Comparison of ENCODE assay signal across 7 cellular contexts in genomic region chr21:5076849-5077248, GRCh38.
A peak's percentile ranks its signal among the peaks of the same experiment; 100 is the strongest.
DNase-seq lines count a peak whose midpoint lies in the region; ATAC-seq and TF ChIP-seq lines count a peak whose summit lies in the region.
"Not testable (repeated sequence)": the region's sequence is repeated elsewhere in the genome, so short reads cannot be mapped to it uniquely, and the experiment has no call there.

No MANE protein-coding gene starts in this region.

- not testable (repeated sequence) for H3K9ac ChIP-seq in PC-3 (ENCODE audit: low read length)

- intact Hi-C loops in PC-3 (cut with micrococcal nuclease); activated B cell treated with CpG ODN at 0.5 μM for 24 hours (cut with micrococcal nuclease); heart left ventricle (cut with DNase I); right cardiac atrium (cut with DNase I): not testable (repeated sequence)

- H4K20me1 ChIP-seq in PC-3 (ENCODE audit: low read length): not testable (repeated sequence)

- DNase-seq in PC-3; activated B cell treated with CpG ODN at 0.5 μM for 24 hours; heart left ventricle; right cardiac atrium; naive B cell; stimulated activated naive CD8-positive, alpha-beta T cell treated with anti-CD3 and anti-CD28 coated beads, Interleukin-15, Interleukin-2, amounts not matched to agents 100 U/mL and 50 U/mL, for 24 hours: not testable (repeated sequence)

- WGBS in heart left ventricle, 4 donors: no CpG with 5 or more reads among the region's 7 CpGs
- WGBS in right cardiac atrium: no CpG with 5 or more reads among the region's 7 CpGs

- not testable (repeated sequence) for H3K27me3 Mint-ChIP-seq in activated B cell treated with CpG ODN at 0.5 μM for 24 hours, naive B cell

- not testable (repeated sequence) for H3K4me2 ChIP-seq in PC-3 (ENCODE audit: low read length)

- CTCF ChIA-PET in PC-3 (lab: Charles Lee); activated B cell treated with CpG ODN at 0.5 μM for 24 hours (lab: Charles Lee): not testable (repeated sequence)

- ATAC-seq in PC-3 (peak; percentile 74), activated B cell treated with CpG ODN at 0.5 μM for 24 hours (ENCODE audit: low read depth) (peak; percentile 45), esophagus mucosa (peak; percentile 73), heart left ventricle (peak in 3 of 4 donors; percentile 51 to 70 (median 66)), right cardiac atrium (peak; percentile 22 to 62), naive B cell (ENCODE audit: low read depth in 2 of 2) (peak; percentile 46 to 58)
- ATAC-seq in stimulated activated naive CD8-positive, alpha-beta T cell treated with anti-CD3 and anti-CD28 coated beads, Interleukin-15, Interleukin-2, amounts not matched to agents 100 U/mL and 50 U/mL, for 24 hours: peak; percentile 32

- not testable (repeated sequence) for H3K4me3 ChIP-seq in PC-3 (ENCODE audit: low read length); heart left ventricle; right cardiac atrium (ENCODE audit: low read length)

- not testable (repeated sequence) for TF ChIP-seq POLR2A in heart left ventricle (IDR thresholded peaks at IDR 0.05)

- not testable (repeated sequence) for H3K9me3 Mint-ChIP-seq in activated B cell treated with CpG ODN at 0.5 μM for 24 hours, naive B cell

- H3K4me1 ChIP-seq in PC-3 (ENCODE audit: insufficient read depth, low read length); heart left ventricle; right cardiac atrium (ENCODE audit: control insufficient read depth, insufficient read depth, low read length): not testable (repeated sequence)

- H3K27ac ChIP-seq in PC-3 (ENCODE audit: low read length); heart left ventricle; right cardiac atrium (ENCODE audit: low read length): not testable (repeated sequence)

- not testable (repeated sequence) for H3K79me2 ChIP-seq in PC-3 (ENCODE audit: low read length)

- not testable (repeated sequence) for H3K36me3 ChIP-seq in PC-3 (ENCODE audit: low read depth, low read length); heart left ventricle

- not testable (repeated sequence) for H3K9me3 ChIP-seq in PC-3 (ENCODE audit: low read length); heart left ventricle; right cardiac atrium (ENCODE audit: control insufficient read depth, low read length)

- not testable (repeated sequence) for H3F3A ChIP-seq in PC-3 (ENCODE audit: low read length, unreplicated experiment)

- H2AFZ ChIP-seq in PC-3 (ENCODE audit: low read length): not testable (repeated sequence)

- TSS peak; percentile 22 for BruUV-seq in PC-3 (replicated peaks; lab: Mats Ljungman, UMichigan)

- H3K9me2 ChIP-seq in PC-3 (replicated peaks; ENCODE audit: low read length): not testable (repeated sequence)

- not testable (repeated sequence) for H3K4me1 Mint-ChIP-seq in activated B cell treated with CpG ODN at 0.5 μM for 24 hours, naive B cell

- not testable (repeated sequence) for TF ChIP-seq CTCF in PC-3 (conservative IDR thresholded peaks at IDR 0.05; ENCODE audit: low read depth, low read length); activated B cell treated with CpG ODN at 0.5 μM for 24 hours (IDR thresholded peaks at IDR 0.05); heart left ventricle (IDR thresholded peaks at IDR 0.05)

- H3K4me3 Mint-ChIP-seq in activated B cell treated with CpG ODN at 0.5 μM for 24 hours, naive B cell: not testable (repeated sequence)

- POLR2A ChIA-PET in PC-3 (lab: Charles Lee; ENCODE audit: unreplicated experiment); activated B cell treated with CpG ODN at 0.5 μM for 24 hours (lab: Charles Lee): not testable (repeated sequence)

- H3K27ac Mint-ChIP-seq in activated B cell treated with CpG ODN at 0.5 μM for 24 hours, naive B cell: not testable (repeated sequence)

- H3K27me3 ChIP-seq in PC-3 (ENCODE audit: low read length); heart left ventricle; right cardiac atrium (ENCODE audit: control insufficient read depth, insufficient read depth): not testable (repeated sequence)

- H3K36me3 Mint-ChIP-seq in activated B cell treated with CpG ODN at 0.5 μM for 24 hours (ENCODE audit: low read depth); naive B cell: not testable (repeated sequence)
